In genomic region chr21:16195896-16196443, GRCh38 we compare ENCODE assay signal across 8 cellular contexts.
DNase-seq lines count a peak whose midpoint lies in the region; ATAC-seq and TF ChIP-seq lines count a peak whose summit lies in the region.

No MANE protein-coding gene starts in this region.

- peak overlapping the region; percentile 88 for H3K27ac Mint-ChIP-seq in dendritic cell treated with granulocyte-macrophage colony-stimulating factor and Interleukin-4, amounts not matched to agents 40 ng/mL and 50 ng/mL, for 4 days

- peaks cover 11% of the 10 kb centered on the region for H3K9me3 Mint-ChIP-seq in dendritic cell treated with granulocyte-macrophage colony-stimulating factor and Interleukin-4, amounts not matched to agents 40 ng/mL and 50 ng/mL, for 4 days

- no peak for TF ChIP-seq POLR2A in vagina (IDR thresholded peaks at IDR 0.05)

- H3K4me1 ChIP-seq in heart right ventricle = peaks cover 0 to 35% (median 4%) of the 10 kb centered on the region in 9 donors
- H3K4me1 ChIP-seq in vagina = peaks cover 12% of the 10 kb centered on the region

- H3K27me3 Mint-ChIP-seq in dendritic cell treated with granulocyte-macrophage colony-stimulating factor and Interleukin-4, amounts not matched to agents 40 ng/mL and 50 ng/mL, for 4 days = peaks cover 2% of the 10 kb centered on the region

- H3K4me3 ChIP-seq in heart right ventricle (peak overlapping the region; percentile 9 to 59 (median 50)), vagina (peak overlapping the region; percentile 43 to 51)

- peak overlapping the region; percentile 49 for H3K4me3 Mint-ChIP-seq in dendritic cell treated with granulocyte-macrophage colony-stimulating factor and Interleukin-4, amounts not matched to agents 40 ng/mL and 50 ng/mL, for 4 days

- intact Hi-C loops in heart right ventricle (cut with DNase I) = loop anchor here in 5 of 10 donors (5.0 to 10.0 kb wide), 7 partner anchors 106 to 229 kb away; no protein-coding TSS in a partner anchor
- intact Hi-C loops in left cardiac atrium (cut with DNase I) = loop anchor here in 1 of 2 donors (5.0 to 10.0 kb wide), 2 partner anchors 111 to 221 kb away; no protein-coding TSS in a partner anchor
- intact Hi-C loops in dendritic cell treated with granulocyte-macrophage colony-stimulating factor and Interleukin-4, amounts not matched to agents 40 ng/mL and 50 ng/mL, for 4 days (cut with micrococcal nuclease) = loop anchor here (10.0 kb wide), 1 partner anchor 1811 kb away; the partner anchor contains the start of gene HSPA13
- intact Hi-C loops in vagina (cut with DNase I) = loop anchor here (10.0 kb wide), 1 partner anchor 109 kb away; no protein-coding TSS in a partner anchor

- peaks cover 28% of the 10 kb centered on the region for H3K4me1 Mint-ChIP-seq in dendritic cell treated with granulocyte-macrophage colony-stimulating factor and Interleukin-4, amounts not matched to agents 40 ng/mL and 50 ng/mL, for 4 days (ENCODE audit: low read depth)

- peak overlapping the region; percentile 32 to 86 (median 74) for H3K27ac ChIP-seq in heart right ventricle
- H3K27ac ChIP-seq in vagina = peak overlapping the region; percentile 90

- H3K36me3 ChIP-seq in heart right ventricle (no peaks in the 10 kb centered on the region), vagina (no peaks in the 10 kb centered on the region)

- TF ChIP-seq CTCF in heart right ventricle (IDR thresholded peaks at IDR 0.05) = no peak
- no peak for TF ChIP-seq CTCF in vagina (IDR thresholded peaks at IDR 0.05)

- peaks cover 1% of the 10 kb centered on the region for H3K36me3 Mint-ChIP-seq in dendritic cell treated with granulocyte-macrophage colony-stimulating factor and Interleukin-4, amounts not matched to agents 40 ng/mL and 50 ng/mL, for 4 days (ENCODE audit: low read depth)

- no peak for DNase-seq in heart right ventricle
- no peak for DNase-seq in left cardiac atrium
- DNase-seq in myocyte (ENCODE audit: low read depth) = peak; percentile 64
- DNase-seq in vagina (ENCODE audit: extremely low spot score in 2 of 2) = no peak
- DNase-seq in GM19240 (ENCODE audit: insufficient read length, low spot score) = no peak
- no peak for DNase-seq in HPDE6-E6E7 (ENCODE audit: extremely low spot score)
- no peak for DNase-seq in NOMO-1 treated with DMSO at 0.1 percent for 48 hours (lab: John Stamatoyannopoulos, UW; ENCODE audit: unreplicated experiment)

- H3K9me3 ChIP-seq in heart right ventricle = peaks cover 0 to 20% (median 0%) of the 10 kb centered on the region in 11 donors
- H3K9me3 ChIP-seq in vagina = no peaks in the 10 kb centered on the region

- WGBS in heart right ventricle, 2 donors = 32 to 41% methylated on average over 2 of the region's 2 CpGs

- ATAC-seq in heart right ventricle = no peak
- ATAC-seq in left cardiac atrium = no peak

- no peaks in the 10 kb centered on the region for H3K27me3 ChIP-seq in heart right ventricle
- no peaks in the 10 kb centered on the region for H3K27me3 ChIP-seq in vagina
